1 cellular context compared by ENCODE assay signal in genomic region chr9:136694163-136694864, GRCh38.
TF ChIP-seq lines count a peak whose summit lies in the region.

No MANE protein-coding gene starts in this region.

TF ChIP-seq in GM12878, 131 proteins besides CTCF, POLR2A, EP300 and RAD21:
- TF ChIP-seq POU2F2 (IDR thresholded peaks at IDR 0.05; ENCODE audit: borderline replicate concordance, low read depth, low read length) (no peak), SMC3 (IDR thresholded peaks at IDR 0.05; ENCODE audit: borderline replicate concordance, low read length) (peak; percentile 39; the same call in 1 of the 2 replicates)
